Comparison of ENCODE assay signal across 19 cellular contexts in genomic region chr10:16195894-16196293, GRCh38.
"Had no signal": no experiment of that assay in that cellular context is flagged by ENCODE, and none has a peak within 500 bp of the region (broad histone marks: within the 10 kb centered on the region; RNA-seq: fewer than 3 reads in every experiment).

No MANE protein-coding gene starts in this region.

- H3K4me1 ChIP-seq: adrenal gland, breast epithelium, gastrocnemius medialis, left lung, sigmoid colon had no signal

- FAIRE-seq: astrocyte, kidney had no signal

- H3K27ac ChIP-seq: adrenal gland, breast epithelium, coronary artery, gastrocnemius medialis, left lung, sigmoid colon, thoracic aorta had no signal

- DNase-seq: activated CD8-positive, alpha-beta memory T cell treated with anti-CD3 and anti-CD28 coated beads, Interleukin-2, amount 50 U/mL, for 4 hours; activated gamma-delta T cell; activated T-cell treated with anti-CD3 and anti-CD28 coated beads, Interleukin-2, amount 50 U/mL, for 48 hours; adrenal gland; gastrocnemius medialis; head of caudate nucleus; kidney; left lung; nephron progenitor cell; nucleus accumbens; sigmoid colon; stimulated activated CD4-positive, alpha-beta T cell treated with anti-CD3 and anti-CD28 coated beads, Interleukin-4, amount 100 ng/mL, for 24 hours; T1000 had no signal

- H3K4me3 ChIP-seq: adrenal gland, breast epithelium, coronary artery, gastrocnemius medialis, left lung, sigmoid colon, thoracic aorta had no signal

- H3K36me3 ChIP-seq: adrenal gland, breast epithelium, gastrocnemius medialis, left lung, sigmoid colon, thoracic aorta had no signal

- H3K9me3 ChIP-seq: adrenal gland, breast epithelium, gastrocnemius medialis, sigmoid colon, thoracic aorta had no signal

- ATAC-seq: esophagus mucosa; gastrocnemius medialis; left lung; stimulated activated memory B cell treated with anti-CD40 and anti-IgM and Interleukin-4, amounts not matched to agents 10 μg/mL and 1 μg/mL and 100 μg/mL, for 72 hours had no signal

- H3K27me3 ChIP-seq: adrenal gland, breast epithelium, gastrocnemius medialis, left lung, sigmoid colon had no signal
